Comparison of ENCODE assay signal across 24 cellular contexts in genomic region chr4:108100827-108101226, GRCh38.
DNase-seq lines count a peak whose midpoint lies in the region; ATAC-seq, FAIRE-seq and TF ChIP-seq lines count a peak whose summit lies in the region.
"Had no signal": no experiment of that assay in that cellular context is flagged by ENCODE, and none has a peak within 500 bp of the region (broad histone marks: within the 10 kb centered on the region; RNA-seq: fewer than 3 reads in every experiment).

No MANE protein-coding gene starts in this region.

- no peaks in the 10 kb centered on the region for H3K9me3 ChIP-seq in CD8-positive, alpha-beta T cell (ENCODE audit: low read length)
- H3K9me3 ChIP-seq: HAP-1, Peyer's patch, tibial nerve had no signal

- no peak for DNase-seq in activated CD4-positive, alpha-beta T cell treated with anti-CD3 and anti-CD28 coated beads, Interleukin-2, amount 10 ng/mL, durations not matched to agents 24 days and 14 days
- DNase-seq in activated CD4-positive, alpha-beta T cell treated with anti-CD3 and anti-CD28 coated beads for 4 hours = no peak
- DNase-seq in CD8-positive, alpha-beta T cell = no peak
- no peak for DNase-seq in activated T-helper 1 cell treated with anti-CD3 and anti-CD28 coated beads, Interleukin-12 subunit alpha, Interleukin-12 subunit beta, Interleukin-2, Interleukin-4 antibody, amounts not matched to agents 30 ng/mL and 10 ng/mL and 1 ng/mL, durations not matched to agents 14 hours and 24 hours and 36 hours (ENCODE audit: low spot score)
- DNase-seq in naive thymus-derived CD8-positive, alpha-beta T cell = no peak
- DNase-seq in SW 1271 (lab: John Stamatoyannopoulos, UW) (no peak), D721Med (ENCODE audit: insufficient read length, low spot score) (no peak), left ventricle myocardium superior (no peak)
- DNase-seq: activated CD4-positive, alpha-beta T cell treated with anti-CD3 and anti-CD28 coated beads for 48 hours; activated CD8-positive, alpha-beta memory T cell treated with anti-CD3 and anti-CD28 coated beads, Interleukin-2, amount 50 U/mL, for 4 hours; caudate nucleus; DMS79 treated with DMSO at 0.1 percent for 48 hours; head of caudate nucleus; NCI-H1105; NCI-H2029; NCI-H526; NK-92 treated with Interleukin-12 subunit alpha and Interleukin-12 subunit beta, amount 100 ng/mL, for 24 hours; Peyer's patch had no signal

- FAIRE-seq in D721Med (lab: Jason Lieb, UNC) = no peak
- FAIRE-seq: A204.1, keratinocyte had no signal

- H3K4me3 ChIP-seq in CD8-positive, alpha-beta T cell (ENCODE audit: low read depth, low read length) = no peak overlapping the region
- H3K4me3 ChIP-seq: HAP-1, Peyer's patch, tibial nerve had no signal

- peak overlapping the region; percentile 30 for H3K27ac Mint-ChIP-seq in activated CD4-positive, alpha-beta T cell treated with anti-CD3 and anti-CD28 coated beads, Interleukin-2, amount 10 ng/mL, durations not matched to agents 24 days and 14 days
- H3K27ac Mint-ChIP-seq in CD8-positive, alpha-beta T cell = peak overlapping the region; percentile 90
- peak overlapping the region; percentile 77 for H3K27ac Mint-ChIP-seq in activated T-helper 1 cell treated with anti-CD3 and anti-CD28 coated beads, Interleukin-12 subunit alpha, Interleukin-12 subunit beta, Interleukin-2, Interleukin-4 antibody, amounts not matched to agents 30 ng/mL and 10 ng/mL and 1 ng/mL, durations not matched to agents 14 hours and 24 hours and 36 hours
- H3K27ac Mint-ChIP-seq in naive thymus-derived CD8-positive, alpha-beta T cell = peak overlapping the region; percentile 68 to 94 (median 90)

- H3K4me3 Mint-ChIP-seq in activated CD4-positive, alpha-beta T cell treated with anti-CD3 and anti-CD28 coated beads, Interleukin-2, amount 10 ng/mL, durations not matched to agents 24 days and 14 days = peak overlapping the region; percentile 20
- peak overlapping the region; percentile 9 for H3K4me3 Mint-ChIP-seq in CD8-positive, alpha-beta T cell
- H3K4me3 Mint-ChIP-seq in activated T-helper 1 cell treated with anti-CD3 and anti-CD28 coated beads, Interleukin-12 subunit alpha, Interleukin-12 subunit beta, Interleukin-2, Interleukin-4 antibody, amounts not matched to agents 30 ng/mL and 10 ng/mL and 1 ng/mL, durations not matched to agents 14 hours and 24 hours and 36 hours = no peak overlapping the region
- H3K4me3 Mint-ChIP-seq in naive thymus-derived CD8-positive, alpha-beta T cell = peak overlapping the region; percentile 39 to 76 (median 62)
- H3K4me3 Mint-ChIP-seq: IgD-negative memory B cell; natural killer cell treated with Interleukin-12 subunit alpha and Interleukin-12 subunit beta and Interleukin-15 and Interleukin-18, amount 100 ng/mL, for 72 hours had no signal

- no peak overlapping the region for H3K27ac ChIP-seq in CD8-positive, alpha-beta T cell (ENCODE audit: low read depth, low read length)
- H3K27ac ChIP-seq: Peyer's patch, tibial nerve had no signal

- POLR2A ChIA-PET in CD8-positive, alpha-beta T cell (lab: Charles Lee) = interaction anchor here (5.1 kb wide), 1 partner anchor 12 kb away, joined by 20 read pairs; no protein-coding TSS in a partner anchor
- POLR2A ChIA-PET in naive thymus-derived CD8-positive, alpha-beta T cell (lab: Charles Lee) = interaction anchor here (0.7 to 3.2 kb wide), 8 partner anchors 13 to 474 kb away, joined by 3 to 28 read pairs (median 4); no protein-coding TSS in a partner anchor

- H3K36me3 Mint-ChIP-seq in activated CD4-positive, alpha-beta T cell treated with anti-CD3 and anti-CD28 coated beads, Interleukin-2, amount 10 ng/mL, durations not matched to agents 24 days and 14 days (ENCODE audit: low read depth) = peaks cover 62% of the 10 kb centered on the region
- peaks cover 76% of the 10 kb centered on the region for H3K36me3 Mint-ChIP-seq in CD8-positive, alpha-beta T cell
- peaks cover 49% of the 10 kb centered on the region for H3K36me3 Mint-ChIP-seq in activated T-helper 1 cell treated with anti-CD3 and anti-CD28 coated beads, Interleukin-12 subunit alpha, Interleukin-12 subunit beta, Interleukin-2, Interleukin-4 antibody, amounts not matched to agents 30 ng/mL and 10 ng/mL and 1 ng/mL, durations not matched to agents 14 hours and 24 hours and 36 hours (ENCODE audit: low read depth)
- peaks cover 3 to 89% (median 25%) of the 10 kb centered on the region in 3 donors for H3K36me3 Mint-ChIP-seq in naive thymus-derived CD8-positive, alpha-beta T cell
- H3K36me3 Mint-ChIP-seq: IgD-negative memory B cell; natural killer cell treated with Interleukin-12 subunit alpha and Interleukin-12 subunit beta and Interleukin-15 and Interleukin-18, amount 100 ng/mL, for 72 hours had no signal

- no peak for TF ChIP-seq CTCF in CD8-positive, alpha-beta T cell (IDR thresholded peaks at IDR 0.05)
- TF ChIP-seq CTCF in D721Med (IDR thresholded peaks at IDR 0.05; ENCODE audit: insufficient read depth, missing control alignments) = no peak

- H3K9me3 Mint-ChIP-seq in activated CD4-positive, alpha-beta T cell treated with anti-CD3 and anti-CD28 coated beads, Interleukin-2, amount 10 ng/mL, durations not matched to agents 24 days and 14 days = no peaks in the 10 kb centered on the region
- no peaks in the 10 kb centered on the region for H3K9me3 Mint-ChIP-seq in CD8-positive, alpha-beta T cell
- H3K9me3 Mint-ChIP-seq in activated T-helper 1 cell treated with anti-CD3 and anti-CD28 coated beads, Interleukin-12 subunit alpha, Interleukin-12 subunit beta, Interleukin-2, Interleukin-4 antibody, amounts not matched to agents 30 ng/mL and 10 ng/mL and 1 ng/mL, durations not matched to agents 14 hours and 24 hours and 36 hours = no peaks in the 10 kb centered on the region
- H3K9me3 Mint-ChIP-seq in naive thymus-derived CD8-positive, alpha-beta T cell = no peaks in the 10 kb centered on the region
- H3K9me3 Mint-ChIP-seq: natural killer cell treated with Interleukin-12 subunit alpha and Interleukin-12 subunit beta and Interleukin-15 and Interleukin-18, amount 100 ng/mL, for 72 hours had no signal

- peaks cover 95% of the 10 kb centered on the region for H3K4me1 ChIP-seq in CD8-positive, alpha-beta T cell (ENCODE audit: insufficient read depth, low read length)
- H3K4me1 ChIP-seq: HAP-1, Peyer's patch, tibial nerve had no signal

- H3K27me3 Mint-ChIP-seq in activated CD4-positive, alpha-beta T cell treated with anti-CD3 and anti-CD28 coated beads, Interleukin-2, amount 10 ng/mL, durations not matched to agents 24 days and 14 days = no peaks in the 10 kb centered on the region
- H3K27me3 Mint-ChIP-seq in CD8-positive, alpha-beta T cell (ENCODE audit: low read depth) = no peaks in the 10 kb centered on the region
- H3K27me3 Mint-ChIP-seq in activated T-helper 1 cell treated with anti-CD3 and anti-CD28 coated beads, Interleukin-12 subunit alpha, Interleukin-12 subunit beta, Interleukin-2, Interleukin-4 antibody, amounts not matched to agents 30 ng/mL and 10 ng/mL and 1 ng/mL, durations not matched to agents 14 hours and 24 hours and 36 hours (ENCODE audit: insufficient read depth) = no peaks in the 10 kb centered on the region
- H3K27me3 Mint-ChIP-seq in naive thymus-derived CD8-positive, alpha-beta T cell = no peaks in the 10 kb centered on the region

- H3K36me3 ChIP-seq in CD8-positive, alpha-beta T cell (ENCODE audit: insufficient read depth, low read length) = peaks cover 8% of the 10 kb centered on the region
- H3K36me3 ChIP-seq: HAP-1, Peyer's patch, tibial nerve had no signal

- intact Hi-C loops in activated CD4-positive, alpha-beta T cell treated with anti-CD3 and anti-CD28 coated beads, Interleukin-2, amount 10 ng/mL, durations not matched to agents 24 days and 14 days (cut with micrococcal nuclease) = loop anchor here (1.0 to 2.0 kb wide), 2 partner anchors 7 to 18 kb away; no protein-coding TSS in a partner anchor
- intact Hi-C loops in CD8-positive, alpha-beta T cell (cut with DNase I, micrococcal nuclease) = no loop called here
- intact Hi-C loops in activated T-helper 1 cell treated with anti-CD3 and anti-CD28 coated beads, Interleukin-12 subunit alpha, Interleukin-12 subunit beta, Interleukin-2, Interleukin-4 antibody, amounts not matched to agents 30 ng/mL and 10 ng/mL and 1 ng/mL, durations not matched to agents 14 hours and 24 hours and 36 hours (cut with micrococcal nuclease) = loop anchor here (1.0 kb wide), 2 partner anchors 7 to 14 kb away; no protein-coding TSS in a partner anchor
- intact Hi-C loops in left ventricle myocardium superior (cut with micrococcal nuclease) = no loop called here

- no peaks in the 10 kb centered on the region for H3K27me3 ChIP-seq in CD8-positive, alpha-beta T cell (ENCODE audit: insufficient read depth, low read length)
- H3K27me3 ChIP-seq: Peyer's patch, tibial nerve had no signal

- CTCF ChIA-PET in CD8-positive, alpha-beta T cell (lab: Charles Lee) = interaction anchor here (1.3 to 2.2 kb wide), 3 partner anchors 11 to 70 kb away, joined by 3 to 9 read pairs (median 3); no protein-coding TSS in a partner anchor

- peaks cover 76% of the 10 kb centered on the region for H3K4me1 Mint-ChIP-seq in activated CD4-positive, alpha-beta T cell treated with anti-CD3 and anti-CD28 coated beads, Interleukin-2, amount 10 ng/mL, durations not matched to agents 24 days and 14 days
- H3K4me1 Mint-ChIP-seq in CD8-positive, alpha-beta T cell (ENCODE audit: low read depth) = peaks cover 85% of the 10 kb centered on the region
- peaks cover 89% of the 10 kb centered on the region for H3K4me1 Mint-ChIP-seq in activated T-helper 1 cell treated with anti-CD3 and anti-CD28 coated beads, Interleukin-12 subunit alpha, Interleukin-12 subunit beta, Interleukin-2, Interleukin-4 antibody, amounts not matched to agents 30 ng/mL and 10 ng/mL and 1 ng/mL, durations not matched to agents 14 hours and 24 hours and 36 hours (ENCODE audit: low read depth)
- H3K4me1 Mint-ChIP-seq in naive thymus-derived CD8-positive, alpha-beta T cell = peaks cover 58 to 95% (median 90%) of the 10 kb centered on the region in 4 donors

- ATAC-seq in CD8-positive, alpha-beta T cell = peak; percentile 41
- peak; percentile 28 to 31 for ATAC-seq in naive thymus-derived CD8-positive, alpha-beta T cell
- ATAC-seq in left ventricle myocardium superior = no peak
- ATAC-seq: natural killer cell treated with Interleukin-12 subunit alpha and Interleukin-12 subunit beta and Interleukin-15 and Interleukin-18, amount 100 ng/mL, for 72 hours had no signal

Comparison
In these comparisons a context has a peak if more than half of its experiments do, and no peak if none do; other contexts are left out.
1. H3K27ac Mint-ChIP-seq: peak in every context shown above with its lines; median percentile 90 in CD8-positive, alpha-beta T cell; 90 in naive thymus-derived CD8-positive, alpha-beta T cell; 77 in activated T-helper 1 cell treated with anti-CD3 and anti-CD28 coated beads, Interleukin-12 subunit alpha, Interleukin-12 subunit beta, Interleukin-2, Interleukin-4 antibody, amounts not matched to agents 30 ng/mL and 10 ng/mL and 1 ng/mL, durations not matched to agents 14 hours and 24 hours and 36 hours; 30 in activated CD4-positive, alpha-beta T cell treated with anti-CD3 and anti-CD28 coated beads, Interleukin-2, amount 10 ng/mL, durations not matched to agents 24 days and 14 days.
2. intact Hi-C loops: an anchor here in activated CD4-positive, alpha-beta T cell treated with anti-CD3 and anti-CD28 coated beads, Interleukin-2, amount 10 ng/mL, durations not matched to agents 24 days and 14 days (1.0 to 2.0 kb wide) and activated T-helper 1 cell treated with anti-CD3 and anti-CD28 coated beads, Interleukin-12 subunit alpha, Interleukin-12 subunit beta, Interleukin-2, Interleukin-4 antibody, amounts not matched to agents 30 ng/mL and 10 ng/mL and 1 ng/mL, durations not matched to agents 14 hours and 24 hours and 36 hours (1.0 kb wide); none called in CD8-positive, alpha-beta T cell and left ventricle myocardium superior.